ENCODE assay signal across 8 cellular contexts in the genomic region with DNA sequence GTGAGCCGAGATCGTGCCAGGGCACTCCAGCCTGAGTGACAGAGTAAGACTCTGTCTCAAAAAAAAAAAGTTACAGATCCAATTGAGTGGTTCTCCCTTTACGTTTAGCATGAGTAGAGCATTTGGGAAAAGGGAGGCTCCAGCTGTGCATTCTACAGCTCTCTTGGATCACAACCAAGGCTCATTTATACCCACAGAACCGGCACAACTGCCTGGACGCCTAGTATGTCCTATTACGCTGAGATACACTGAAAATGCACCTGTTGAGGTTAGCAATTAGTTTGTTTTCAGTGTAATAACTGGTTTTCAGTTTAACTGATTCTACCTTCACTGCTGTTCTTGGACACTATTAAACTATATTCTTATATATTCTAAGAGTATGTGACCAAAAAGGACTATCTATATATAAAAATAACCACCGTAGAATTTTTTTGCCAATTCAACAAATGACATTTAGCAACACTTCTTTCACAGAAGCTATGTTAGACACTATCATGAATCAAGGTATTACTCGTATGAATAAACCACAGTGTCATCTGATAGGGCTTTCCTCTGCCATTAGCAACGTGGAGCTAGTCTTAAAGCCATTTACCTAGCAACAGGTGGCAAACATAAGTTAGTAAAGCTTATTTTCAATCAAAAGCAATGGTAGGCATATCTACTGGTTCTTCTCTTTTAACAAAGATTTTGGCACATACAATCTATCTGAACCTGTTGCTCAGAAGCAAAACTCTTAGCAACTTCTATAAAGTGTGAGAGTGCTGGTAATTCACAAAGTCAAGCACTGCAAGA. TPM values are rescaled to one million over a fixed set of nuclear protein-coding genes. Genes with fewer than 3 reads are reported as not detected.
DNase-seq lines count a peak whose midpoint lies in the region; ATAC-seq, FAIRE-seq and TF ChIP-seq lines count a peak whose summit lies in the region.

No MANE protein-coding gene starts in this region.

- CTCF ChIA-PET in K562 (lab: Yijun Ruan, JAX; ENCODE audit: low intra/inter-chr PET ratio) = no interaction called here

- 60% methylated on average over 9 of the region's 9 CpGs for WGBS in K562 (ENCODE audit: insufficient coverage, low coverage, missing lambda C conversion rate)

- H4K20me1 ChIP-seq in KMS-11 (ENCODE audit: insufficient read depth) (no peaks in the 10 kb centered on the region; the same call in 1 of the 2 replicates), K562 (replicated peaks; ENCODE audit: control insufficient read depth, insufficient read depth, low read length) (peaks cover 7% of the 10 kb centered on the region; the same call in 1 of the 2 replicates)

- H3K9ac ChIP-seq in KMS-11 (peak overlapping the region; percentile 94), K562 (ENCODE audit: insufficient read depth in 1 of 2, low read depth in 2 of 2, low read length in 2 of 2) (peak overlapping the region in 1 of 2 experiments; percentile 98; a peak in 2 of 4 replicates), mucosa of rectum (ENCODE audit: low read depth in 1 of 2, low read length in 2 of 2) (peak overlapping the region; percentile 93 to 98)

- ATAC-seq in K562 = no peak
- no peak for ATAC-seq in HG03460 (IDR thresholded peaks at IDR 0.05; ENCODE audit: unreplicated experiment)
- ATAC-seq in GM19452 (IDR thresholded peaks at IDR 0.05; ENCODE audit: unreplicated experiment) = no peak

- peak overlapping the region; percentile 83 for H3K4me3 ChIP-seq in AG10803 (ENCODE audit: low read length)
- H3K4me3 ChIP-seq in KMS-11 (IDR thresholded peaks at IDR 0.05; ENCODE audit: insufficient read depth, low read depth, low read length) = no peak overlapping the region
- H3K4me3 ChIP-seq in K562 = peak overlapping the region; percentile 75
- H3K4me3 ChIP-seq in mucosa of rectum (ENCODE audit: low read length in 2 of 2) = peak overlapping the region; percentile 79 to 93

- no peak for TF ChIP-seq RAD21 in K562 (CRISPR knock-in tag; conservative IDR thresholded peaks at IDR 0.05 in 1 of 2, IDR thresholded peaks at IDR 0.05 in 1 of 2)

- DNase-seq in AG10803 (ENCODE audit: low read depth) (no peak), K562 (ENCODE audit: extremely low read depth in 1 of 4, low spot score in 3 of 4) (no peak), NCI-H524 (lab: John Stamatoyannopoulos, UW) (no peak), middle frontal gyrus (ENCODE audit: extremely low spot score, low spot score) (no peak)

- H2AFZ ChIP-seq in KMS-11 (ENCODE audit: low read depth) (no peak overlapping the region), K562 (ENCODE audit: low read depth, low read length) (no peak overlapping the region)

- POLR2A ChIA-PET in K562 (lab: Yijun Ruan, JAX) = interaction anchor here (0.7 to 1.9 kb wide), 5 partner anchors 9 to 79 kb away, joined by 3 to 9 read pairs (median 4); partner anchors contain the start of genes ABCE1 and ANAPC10

- H3K4me2 ChIP-seq in KMS-11 (peak overlapping the region; percentile 92), K562 (ENCODE audit: insufficient read depth, low read length) (peak overlapping the region; percentile 93)

- H3K4me1 ChIP-seq in KMS-11 (ENCODE audit: low read depth, poor library complexity, severe bottlenecking) = peaks cover 50% of the 10 kb centered on the region
- H3K4me1 ChIP-seq in K562 (replicated peaks in 1 of 2; ENCODE audit: control insufficient read depth in 2 of 2, insufficient read depth in 2 of 2, low read length in 2 of 2) = peaks cover 10 to 15% of the 10 kb centered on the region in 2 experiments; a peak in 4 of 5 replicates
- H3K4me1 ChIP-seq in mucosa of rectum (ENCODE audit: control insufficient read depth in 2 of 2, insufficient read depth in 2 of 2, low read length in 2 of 2) = peaks cover 23 to 27% of the 10 kb centered on the region in 2 donors

- peak overlapping the region; percentile 92 for H3K27ac ChIP-seq in KMS-11
- H3K27ac ChIP-seq in K562 (ENCODE audit: extremely low read depth, low read depth, low read length) = peak overlapping the region; percentile 97; the same call in 2 of the 3 replicates
- peak overlapping the region; percentile 94 to 95 for H3K27ac ChIP-seq in mucosa of rectum (ENCODE audit: low read depth in 2 of 2, low read length in 2 of 2)

- H3K9me1 ChIP-seq in K562 (ENCODE audit: control insufficient read depth, insufficient read depth, low read length) = no peaks in the 10 kb centered on the region

- no TSS peak for BruUV-seq in K562 (replicated peaks; lab: Mats Ljungman, UMichigan)

- no peak for TF ChIP-seq POLR2A in K562 (conservative IDR thresholded peaks at IDR 0.05)

- TF ChIP-seq CTCF in AG10803 (conservative IDR thresholded peaks at IDR 0.05; ENCODE audit: low read length) = no peak
- no peak for TF ChIP-seq CTCF in KMS-11 (conservative IDR thresholded peaks at IDR 0.05; ENCODE audit: low read depth, low read length)
- TF ChIP-seq CTCF in K562 (IDR thresholded peaks at IDR 0.05 in 2 of 3, conservative IDR thresholded peaks at IDR 0.05 in 1 of 3; ENCODE audit: insufficient read depth in 2 of 3, low read depth in 1 of 3, low read length in 3 of 3) = no peak

- no peak for TF ChIP-seq EP300 in K562 (IDR thresholded peaks at IDR 0.05; ENCODE audit: low read length)

- H3K27me3 ChIP-seq in KMS-11 (ENCODE audit: insufficient read depth, low read depth) (no peaks in the 10 kb centered on the region), K562 (ENCODE audit: control insufficient read depth in 2 of 2, insufficient read depth in 2 of 2, low read length in 2 of 2) (no peaks in the 10 kb centered on the region), mucosa of rectum (ENCODE audit: control insufficient read depth in 2 of 2, insufficient read depth in 2 of 2, low read length in 2 of 2) (no peaks in the 10 kb centered on the region)

- in situ Hi-C loops in K562 (cut with MboI) = no loop called here

- H3K9me3 ChIP-seq in K562 (replicated peaks; ENCODE audit: control insufficient read depth, insufficient read depth, low read depth, low read length) (no peaks in the 10 kb centered on the region; the same call in 1 of the 2 replicates), mucosa of rectum (ENCODE audit: control insufficient read depth in 2 of 2, low read length in 2 of 2) (no peaks in the 10 kb centered on the region)

- H3K79me2 ChIP-seq in KMS-11 (ENCODE audit: insufficient read depth, low read depth) (peaks cover 74% of the 10 kb centered on the region), K562 (ENCODE audit: control insufficient read depth, insufficient read depth, low read length) (peaks cover 85% of the 10 kb centered on the region)

- FAIRE-seq in K562 (lab: Jason Lieb, UNC) = peak; percentile 76

- H3K36me3 ChIP-seq in KMS-11 (ENCODE audit: insufficient read depth) (no peaks in the 10 kb centered on the region), K562 (ENCODE audit: control insufficient read depth, insufficient read depth, low read length) (peaks cover 43% of the 10 kb centered on the region), mucosa of rectum (ENCODE audit: control insufficient read depth in 2 of 2, insufficient read depth in 2 of 2, low read length in 2 of 2) (peaks cover 1 to 3% of the 10 kb centered on the region in 2 donors)

- intact Hi-C loops in K562 (cut with micrococcal nuclease) = no loop called here

TF ChIP-seq in K562, 482 proteins besides CTCF, POLR2A, EP300 and RAD21:
- TF ChIP-seq ZNF444 (CRISPR knock-in tag; IDR thresholded peaks at IDR 0.05) (no peak), RFX1 (IDR thresholded peaks at IDR 0.05) (peak; percentile 27; the same call in 1 of the 2 replicates)

RNA-seq across cellular contexts. Expression of gene OTUD4, which starts 3.6 kb away (rescaled TPM):
- 40.1 and 136 TPM in 2 replicates for total RNA-seq in K562 (2011; cell fraction: chromatin; rRNA removed; ENCODE audit: low replicate concordance)
- total RNA-seq in K562 (2011; cell fraction: nucleolus; rRNA removed) = 25.3 and 32.8 TPM in 2 replicates
- total RNA-seq in K562 (2011; cell fraction: nucleoplasm; rRNA removed) = 54.3 and 78.7 TPM in 2 replicates
- total RNA-seq in K562 (2014; rRNA removed) (9.1 and 12.0 TPM in 2 replicates), K562 (2014; rRNA removed; fragmentation: Illumina TruSeq; extraction: Trizol) (29.0 and 38.0 TPM in 2 replicates), K562 (2015; rRNA removed; fragmentation: Illumina TruSeq; extraction: Trizol) (21.7 and 25.8 TPM in 2 replicates), K562 (2021) (25.7 and 27.5 TPM in 2 replicates)
- polyA plus RNA-seq in K562 (2011; rRNA removed) (20.4 and 24.8 TPM in 2 replicates), K562 (2014; fragmentation: Illumina TruSeq; extraction: Trizol) (21.2 and 26.3 TPM in 2 replicates), K562 (2014; fragmentation: Nextera tagmentation; extraction: Ambion mirVana) (1 to 10 TPM; 4.2 to 8.2 TPM), K562 (2014; rRNA removed) (13.4 and 15.0 TPM in 2 replicates)
- polyA plus RNA-seq in K562 (2011; cell fraction: cytosol; rRNA removed) = 8.4 and 12.1 TPM in 2 replicates
- 37.6 and 42.9 TPM in 2 replicates for polyA plus RNA-seq in K562 (2011; cell fraction: nucleus; rRNA removed)
- polyA plus RNA-seq in K562 (2012) = 9.9 and 13.5 TPM in 2 replicates
- polyA minus RNA-seq in K562 (2011; rRNA and poly(A)+ RNA removed) = 44.4 and 50.5 TPM in 2 replicates
- 16.4 and 17.5 TPM in 2 replicates for polyA minus RNA-seq in K562 (2011; cell fraction: cytosol; rRNA and poly(A)+ RNA removed)
- polyA minus RNA-seq in K562 (2011; cell fraction: nucleus; rRNA and poly(A)+ RNA removed) = 40.0 and 66.3 TPM in 2 replicates
